11 cellular contexts compared by ENCODE assay signal in the genomic region with DNA sequence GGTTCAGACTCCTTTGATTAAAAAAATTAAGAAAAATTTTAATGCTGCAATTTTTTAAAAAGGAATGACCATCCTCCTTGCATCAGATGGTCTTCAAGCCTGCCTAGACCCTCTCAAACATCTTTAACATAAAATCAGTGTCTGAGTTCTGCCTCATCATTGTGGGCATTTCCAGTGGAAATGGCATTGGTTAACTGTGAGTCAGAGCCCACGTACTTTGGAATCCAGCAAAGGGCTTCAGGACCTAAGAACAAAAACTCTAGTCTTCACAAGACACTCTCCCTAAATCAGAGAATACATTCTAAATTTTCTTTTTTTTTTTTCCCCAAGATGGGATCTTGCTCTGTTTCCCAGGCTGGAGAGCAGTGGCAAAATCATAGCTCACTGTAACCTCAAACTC. TPM values are rescaled to one million over a fixed set of nuclear protein-coding genes. Genes with fewer than 3 reads are reported as not detected.
DNase-seq lines count a peak whose midpoint lies in the region; ATAC-seq and TF ChIP-seq lines count a peak whose summit lies in the region.
"Had no signal": no experiment of that assay in that cellular context is flagged by ENCODE, and none has a peak within 500 bp of the region (broad histone marks: within the 10 kb centered on the region; RNA-seq: fewer than 3 reads in every experiment).

No MANE protein-coding gene starts in this region.

- H3K36me3 ChIP-seq in mammary epithelial cell (ENCODE audit: insufficient read depth, low read length) (peaks cover 48% of the 10 kb centered on the region), PC-3 (ENCODE audit: low read depth, low read length) (peaks cover 30% of the 10 kb centered on the region)

- H3K27me3 ChIP-seq in mammary epithelial cell (ENCODE audit: insufficient read depth, low read length): no peaks in the 10 kb centered on the region
- no peaks in the 10 kb centered on the region for H3K27me3 ChIP-seq in PC-3 (ENCODE audit: low read length)

- no peak for ATAC-seq in naive B cell (ENCODE audit: low read depth in 2 of 2)
- no peak for ATAC-seq in GM21360 (IDR thresholded peaks at IDR 0.05; ENCODE audit: unreplicated experiment)
- no peak for ATAC-seq in PC-3
- ATAC-seq: mucosa of descending colon had no signal

- peak overlapping the region; percentile 40 for H3K9ac ChIP-seq in mammary epithelial cell (ENCODE audit: insufficient read depth, low read length)
- H3K9ac ChIP-seq in PC-3 (ENCODE audit: low read length): no peak overlapping the region

- peak overlapping the region in 4 of 6 donors; percentile 56 to 87 (median 74) for H3K27ac Mint-ChIP-seq in naive B cell

- dilution Hi-C loops in mammary epithelial cell (cut with HindIII; ENCODE audit: low sequenced_read_pairs): no loop called here

- POLR2A ChIA-PET in PC-3 (lab: Charles Lee; ENCODE audit: unreplicated experiment): no interaction called here

- BruUV-seq in mammary epithelial cell (replicated peaks; lab: Mats Ljungman, UMichigan) (no TSS peak), PC-3 (replicated peaks; lab: Mats Ljungman, UMichigan) (no TSS peak)

- peaks cover 12 to 30% (median 17%) of the 10 kb centered on the region in 3 donors for H3K4me1 Mint-ChIP-seq in naive B cell

- H3F3A ChIP-seq in PC-3 (ENCODE audit: low read length, unreplicated experiment): no peaks in the 10 kb centered on the region

- in situ Hi-C loops in mammary epithelial cell (cut with MboI; ENCODE audit: low sequenced_read_pairs in 2 of 2): no loop called here

- H4K20me1 ChIP-seq in mammary epithelial cell (ENCODE audit: insufficient read depth, low read length) (no peaks in the 10 kb centered on the region), PC-3 (ENCODE audit: low read length) (peaks cover 4% of the 10 kb centered on the region; the same call in 1 of the 2 replicates)

- H3K79me2 ChIP-seq in mammary epithelial cell (ENCODE audit: insufficient read depth, low read length) (peaks cover 63% of the 10 kb centered on the region), PC-3 (ENCODE audit: low read length) (no peaks in the 10 kb centered on the region)

- H3K9me3 Mint-ChIP-seq in naive B cell: no peaks in the 10 kb centered on the region

- H3K4me2 ChIP-seq in mammary epithelial cell (ENCODE audit: insufficient read depth, low read depth, low read length) (no peak overlapping the region), PC-3 (ENCODE audit: low read length) (no peak overlapping the region)

- no peaks in the 10 kb centered on the region for H3K9me2 ChIP-seq in PC-3 (replicated peaks; ENCODE audit: low read length)

- H3K4me3 Mint-ChIP-seq in naive B cell: peak overlapping the region in 1 of 8 donors; percentile 59

- H3K4me3 ChIP-seq in mammary epithelial cell (replicated peaks in 1 of 3; ENCODE audit: insufficient read depth in 1 of 3, low read depth in 2 of 3, low read length in 3 of 3) (no peak overlapping the region), PC-3 (ENCODE audit: low read length) (no peak overlapping the region)
- H3K4me3 ChIP-seq: mucosa of descending colon had no signal

- no peaks in the 10 kb centered on the region for H3K27me3 Mint-ChIP-seq in naive B cell

- 0% methylated on average over 1 of the region's 1 CpG for WGBS in mammary epithelial cell (ENCODE audit: low coverage, missing lambda C conversion rate)

- H3K36me3 Mint-ChIP-seq in naive B cell: peaks cover 0 to 7% of the 10 kb centered on the region in 2 donors

- H3K4me1 ChIP-seq in mammary epithelial cell (ENCODE audit: insufficient read depth, low read length): peaks cover 8% of the 10 kb centered on the region
- no peaks in the 10 kb centered on the region for H3K4me1 ChIP-seq in PC-3 (ENCODE audit: insufficient read depth, low read length)

- no peaks in the 10 kb centered on the region for H3K9me3 ChIP-seq in mammary epithelial cell (replicated peaks; ENCODE audit: insufficient read depth, low read length)
- H3K9me3 ChIP-seq in PC-3 (ENCODE audit: low read length): no peaks in the 10 kb centered on the region
- H3K9me3 ChIP-seq: mucosa of descending colon had no signal

- H2AFZ ChIP-seq in mammary epithelial cell (ENCODE audit: low read depth, low read length) (no peak overlapping the region), PC-3 (ENCODE audit: low read length) (no peak overlapping the region)

- intact Hi-C loops in mammary epithelial cell (cut with micrococcal nuclease) (no loop called here), PC-3 (cut with micrococcal nuclease) (no loop called here)

- CTCF ChIA-PET in mammary epithelial cell (lab: Charles Lee; ENCODE audit: low non-redundant PET): no interaction called here
- CTCF ChIA-PET in PC-3 (lab: Charles Lee): no interaction called here

- DNase-seq in Daoy (ENCODE audit: low read depth): peak; percentile 70
- peak; percentile 72 for DNase-seq in M059J (ENCODE audit: low read depth)
- DNase-seq in mammary epithelial cell: peak; percentile 47
- no peak for DNase-seq in naive B cell
- no peak for DNase-seq in activated CD8-positive, alpha-beta memory T cell treated with anti-CD3 and anti-CD28 coated beads, Interleukin-2, amount 50 U/mL, for 4 hours
- DNase-seq in HUDEP-2 (lab: John Stamatoyannopoulos, UW; ENCODE audit: unreplicated experiment in 76 of 76): no peak
- DNase-seq in PC-3: no peak
- DNase-seq: mucosa of descending colon; NCI-H510A; stimulated activated CD4-positive, alpha-beta T cell treated with anti-CD3 and anti-CD28 coated beads, Interleukin-1b, Interleukin-23, amount 100 ng/mL, for 48 hours had no signal

- TF ChIP-seq CTCF in mammary epithelial cell (conservative IDR thresholded peaks at IDR 0.05 in 1 of 2, IDR thresholded peaks at IDR 0.05 in 1 of 2; ENCODE audit: extremely low read depth in 1 of 2, insufficient read depth in 1 of 2, low read depth in 1 of 2, low read length in 2 of 2): no peak
- TF ChIP-seq CTCF in PC-3 (conservative IDR thresholded peaks at IDR 0.05; ENCODE audit: low read depth, low read length): no peak

- H3K27ac ChIP-seq in mammary epithelial cell (ENCODE audit: insufficient read depth, low read depth, low read length): peak overlapping the region; percentile 48
- no peak overlapping the region for H3K27ac ChIP-seq in PC-3 (ENCODE audit: low read length)

RNA-seq across cellular contexts. Expression of gene C5orf15, which starts 9.4 kb away (rescaled TPM):
- total RNA-seq in Daoy (2014; rRNA removed; shearing (Covaris generic)): 62.3 and 66.9 TPM in 2 replicates
- 196 and 216 TPM in 2 replicates for total RNA-seq in M059J (2014; rRNA removed; shearing (Covaris generic))
- total RNA-seq in mammary epithelial cell: 10 to 100 TPM; 30.0 to 71.3 TPM
- 40.0 TPM for polyA plus RNA-seq in mammary epithelial cell
- polyA minus RNA-seq in mammary epithelial cell: 4.0 TPM
- polyA plus RNA-seq in naive B cell (ENCODE audit: low read depth in 6 of 6): 10 to 100 TPM; 37.2 to 44.3 (median 41.2) TPM
- total RNA-seq in PC-3 (2014; rRNA removed): 22.7 and 45.2 TPM in 2 replicates

RNA-seq across cellular contexts. Expression of gene VDAC1, which starts 26.9 kb away (rescaled TPM):
- total RNA-seq in Daoy (2014; rRNA removed; shearing (Covaris generic)): 474 and 499 TPM in 2 replicates
- total RNA-seq in M059J (2014; rRNA removed; shearing (Covaris generic)): 373 and 402 TPM in 2 replicates
- total RNA-seq in mammary epithelial cell (100 to 1,000 TPM; 273 to 375 TPM), PC-3 (2014; rRNA removed) (193 and 220 TPM in 2 replicates)
- polyA plus RNA-seq in mammary epithelial cell (209 TPM), naive B cell (ENCODE audit: low read depth in 6 of 6) (10 to 100 TPM; 76.4 to 88.7 (median 79.2) TPM)
- polyA minus RNA-seq in mammary epithelial cell: 296 TPM

Comparison
In these comparisons a context has a peak if more than half of its experiments do, and no peak if none do; other contexts are left out.
1. DNase-seq: peak in Daoy (single experiment), M059J (single experiment) and mammary epithelial cell (single experiment); none in naive B cell (single experiment), activated CD8-positive, alpha-beta memory T cell treated with anti-CD3 and anti-CD28 coated beads, Interleukin-2, amount 50 U/mL, for 4 hours (single experiment), HUDEP-2 (0 of 76) and PC-3 (single experiment).